ENCODE assay signal across 27 cellular contexts in the genomic region with DNA sequence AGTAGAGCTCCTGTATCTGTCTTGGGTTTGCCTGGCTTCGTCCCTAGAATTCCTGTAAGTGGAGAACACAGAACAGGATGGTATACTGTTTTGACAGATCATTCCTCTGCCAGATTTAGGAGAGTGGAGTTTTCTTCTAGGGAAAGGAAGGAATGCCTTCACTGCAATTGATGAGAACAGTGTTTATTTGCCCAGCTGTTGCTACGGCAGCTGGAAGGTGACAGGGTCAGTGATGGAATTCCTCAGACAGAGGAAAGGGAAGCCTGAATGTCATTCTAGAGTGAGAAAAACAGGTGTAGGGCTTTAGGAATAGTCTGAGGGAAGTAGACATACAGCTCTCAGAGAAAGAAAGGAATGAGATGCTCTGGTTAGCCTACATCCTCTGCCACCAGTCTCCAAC. TPM values are rescaled to one million over a fixed set of nuclear protein-coding genes. Genes with fewer than 3 reads are reported as not detected.
DNase-seq lines count a peak whose midpoint lies in the region; ATAC-seq and TF ChIP-seq lines count a peak whose summit lies in the region.
"Had no signal": no experiment of that assay in that cellular context is flagged by ENCODE, and none has a peak within 500 bp of the region (broad histone marks: within the 10 kb centered on the region; RNA-seq: fewer than 3 reads in every experiment).

No MANE protein-coding gene starts in this region.

- H3K9me3 Mint-ChIP-seq in brain = no peaks in the 10 kb centered on the region
- no peaks in the 10 kb centered on the region for H3K9me3 Mint-ChIP-seq in progenitor cell of endocrine pancreas (ENCODE audit: low read depth)
- H3K9me3 Mint-ChIP-seq: activated B cell treated with CpG ODN at 0.5 μM for 24 hours; activated naive CD4-positive, alpha-beta T cell treated with anti-CD3 and anti-CD28 coated beads for 36 hours; stimulated activated effector memory CD8-positive, alpha-beta T cell treated with anti-CD3 and anti-CD28 coated beads, Interleukin-12 subunit alpha, Interleukin-12 subunit beta, amount 100 ng/mL, for 72 hours had no signal

- TF ChIP-seq CTCF in brain (conservative IDR thresholded peaks at IDR 0.05) = no peak
- TF ChIP-seq CTCF in progenitor cell of endocrine pancreas (IDR thresholded peaks at IDR 0.05; ENCODE audit: unreplicated experiment) = no peak

- ATAC-seq in HG03139 (IDR thresholded peaks at IDR 0.05; ENCODE audit: unreplicated experiment) = no peak
- no peak for ATAC-seq in HG02981 (IDR thresholded peaks at IDR 0.05; ENCODE audit: unreplicated experiment)
- ATAC-seq: left cardiac atrium; stimulated activated effector memory CD8-positive, alpha-beta T cell treated with anti-CD3 and anti-CD28 coated beads, Interleukin-12 subunit alpha, Interleukin-12 subunit beta, amount 100 ng/mL, for 72 hours had no signal

- H3K27ac Mint-ChIP-seq in brain (peak overlapping the region in 3 of 5 experiments; percentile 38 to 73 (median 40)), progenitor cell of endocrine pancreas (peak overlapping the region; percentile 85)
- H3K27ac Mint-ChIP-seq: activated B cell treated with CpG ODN at 0.5 μM for 24 hours; activated naive CD4-positive, alpha-beta T cell treated with anti-CD3 and anti-CD28 coated beads for 36 hours; stimulated activated effector memory CD8-positive, alpha-beta T cell treated with anti-CD3 and anti-CD28 coated beads, Interleukin-12 subunit alpha, Interleukin-12 subunit beta, amount 100 ng/mL, for 72 hours had no signal

- H3K4me3 Mint-ChIP-seq in brain = no peak overlapping the region
- H3K4me3 Mint-ChIP-seq in progenitor cell of endocrine pancreas (ENCODE audit: low read depth) = no peak overlapping the region
- H3K4me3 Mint-ChIP-seq: activated B cell treated with CpG ODN at 0.5 μM for 24 hours; activated naive CD4-positive, alpha-beta T cell treated with anti-CD3 and anti-CD28 coated beads for 36 hours; stimulated activated effector memory CD8-positive, alpha-beta T cell treated with anti-CD3 and anti-CD28 coated beads, Interleukin-12 subunit alpha, Interleukin-12 subunit beta, amount 100 ng/mL, for 72 hours had no signal

- H3K36me3 Mint-ChIP-seq in brain (peaks cover 71% of the 10 kb centered on the region), progenitor cell of endocrine pancreas (ENCODE audit: insufficient read depth) (peaks cover 20% of the 10 kb centered on the region)

- H3K4me1 Mint-ChIP-seq in brain (peaks cover 31% of the 10 kb centered on the region), progenitor cell of endocrine pancreas (ENCODE audit: low read depth) (peaks cover 6% of the 10 kb centered on the region)
- H3K4me1 Mint-ChIP-seq: activated B cell treated with CpG ODN at 0.5 μM for 24 hours had no signal

- DNase-seq in LHCN-M2 (ENCODE audit: low read depth) (peak; percentile 98), lung microvascular endothelial cell (ENCODE audit: low read depth in 2 of 2) (peak; percentile 44 to 60), progenitor cell of endocrine pancreas (ENCODE audit: low spot score, unreplicated experiment) (no peak), HK-2 (ENCODE audit: unreplicated experiment) (no peak)
- DNase-seq in activated effector memory CD4-positive, alpha-beta T cell treated with Interleukin-2 at 50 U/mL for 16 hours = no peak
- DNase-seq: activated B cell treated with CpG ODN at 0.5 μM for 24 hours; activated CD4-positive, alpha-beta T cell treated with anti-CD3 and anti-CD28 coated beads, Interleukin-2, amount 50 U/mL, for 1 hour; activated naive CD4-positive, alpha-beta T cell treated with anti-CD3 and anti-CD28 coated beads for 36 hours; cerebellar nuclear complex; DMS79 treated with DMSO at 0.1 percent for 48 hours; GDM1; GM23248; hypothalamus; KG1; left cardiac atrium; mammary epithelial cell; NCI-H1417; NCI-H2029; NCI-H2227 treated with DMSO at 0.1 percent for 48 hours; NCI-H526; NK-92 treated with Interleukin-12 subunit alpha and Interleukin-12 subunit beta, amount 100 ng/mL, for 24 hours; SK-N-SH; transverse colon had no signal

- H3K27me3 Mint-ChIP-seq in brain = no peaks in the 10 kb centered on the region
- no peaks in the 10 kb centered on the region for H3K27me3 Mint-ChIP-seq in progenitor cell of endocrine pancreas
- H3K27me3 Mint-ChIP-seq: activated B cell treated with CpG ODN at 0.5 μM for 24 hours had no signal

RNA-seq across cellular contexts. Expression of a gene that starts 11.7 kb away (rescaled TPM):
- 29.7 and 31.5 TPM in 2 replicates for total RNA-seq in LHCN-M2 (2014; rRNA removed)
- polyA plus RNA-seq in LHCN-M2 (2012) = 15.0 TPM
- polyA plus RNA-seq in brain (ENCODE audit: insufficient read depth, low read depth, low replicate concordance) = 25.4 TPM
- total RNA-seq in lung microvascular endothelial cell = 11.1 and 22.0 TPM in 2 replicates
- 66.4 and 67.0 TPM in 2 replicates for total RNA-seq in progenitor cell of endocrine pancreas

RNA-seq across cellular contexts. Expression of a gene that starts 23.5 kb away (rescaled TPM):
- total RNA-seq in LHCN-M2 (2014; rRNA removed) (24.4 and 32.1 TPM in 2 replicates), lung microvascular endothelial cell (20.8 and 27.7 TPM in 2 replicates), progenitor cell of endocrine pancreas (58.0 and 66.4 TPM in 2 replicates)
- 20.4 TPM for polyA plus RNA-seq in LHCN-M2 (2012)
- polyA plus RNA-seq in brain (ENCODE audit: insufficient read depth, low read depth, low replicate concordance) = 64.6 TPM

RNA-seq across cellular contexts. Expression of a gene that starts 45.5 kb away (rescaled TPM):
- total RNA-seq in LHCN-M2 (2014; rRNA removed) (29.2 and 36.7 TPM in 2 replicates), lung microvascular endothelial cell (35.7 and 39.7 TPM in 2 replicates), progenitor cell of endocrine pancreas (73.8 and 76.8 TPM in 2 replicates)
- polyA plus RNA-seq in LHCN-M2 (2012) = 15.8 TPM
- 18.2 TPM for polyA plus RNA-seq in brain (ENCODE audit: insufficient read depth, low read depth, low replicate concordance)

Comparison
In these comparisons a context has a peak if more than half of its experiments do, and no peak if none do; other contexts are left out.
1. DNase-seq: peak in LHCN-M2 (single experiment) and lung microvascular endothelial cell (2 of 2); none in progenitor cell of endocrine pancreas (single experiment), HK-2 (single experiment) and activated effector memory CD4-positive, alpha-beta T cell treated with Interleukin-2 at 50 U/mL for 16 hours (single experiment).